ENCODE assay signal across 1 cellular context in genomic region chr9:87569008-87569908, GRCh38.
TF ChIP-seq lines count a peak whose summit lies in the region.

No MANE protein-coding gene starts in this region.

TF ChIP-seq in HepG2, 621 proteins besides CTCF, POLR2A, EP300 and RAD21 (continued from another document and continues in another):
- TF ChIP-seq ELK4 (CRISPR knock-in tag; IDR thresholded peaks at IDR 0.05; ENCODE audit: borderline replicate concordance) (no peak), ZBTB3 (CRISPR knock-in tag; IDR thresholded peaks at IDR 0.05; ENCODE audit: borderline replicate concordance, low read depth) (no peak), CEBPG (CRISPR knock-in tag; IDR thresholded peaks at IDR 0.05) (peak; percentile 14), CERS6 (CRISPR knock-in tag; IDR thresholded peaks at IDR 0.05) (no peak), FOXP1 (IDR thresholded peaks at IDR 0.05) (no peak), FOXP1 (CRISPR knock-in tag; IDR thresholded peaks at IDR 0.05) (peak; percentile 36), ZFY (CRISPR knock-in tag; IDR thresholded peaks at IDR 0.05) (no peak), ZNF768 (CRISPR knock-in tag; IDR thresholded peaks at IDR 0.05) (no peak), ZNF33A (CRISPR knock-in tag; IDR thresholded peaks at IDR 0.05; ENCODE audit: borderline replicate concordance) (no peak), ZNF12 (CRISPR knock-in tag; IDR thresholded peaks at IDR 0.05) (no peak), ZNF225 (CRISPR knock-in tag; IDR thresholded peaks at IDR 0.05) (no peak), ZNF564 (CRISPR knock-in tag; IDR thresholded peaks at IDR 0.05) (no peak), ZNF296 (CRISPR knock-in tag; conservative IDR thresholded peaks at IDR 0.05) (no peak), MXI1 (IDR thresholded peaks at IDR 0.05; ENCODE audit: borderline replicate concordance, low read depth, low read length) (0 out of 3 replicates have a peak, but pooled peaks have one; percentile 18), RERE (CRISPR knock-in tag; IDR thresholded peaks at IDR 0.05; ENCODE audit: low read depth) (peak; percentile 49; the same call in 1 of the 2 replicates), BHLHE40 (IDR thresholded peaks at IDR 0.05; ENCODE audit: low read length) (peak; percentile 56; the same call in 1 of the 2 replicates), UBTF (CRISPR knock-in tag; IDR thresholded peaks at IDR 0.05) (no peak), RNF2 (conservative IDR thresholded peaks at IDR 0.05; ENCODE audit: low read depth) (no peak), PLSCR1 (CRISPR knock-in tag; IDR thresholded peaks at IDR 0.05; ENCODE audit: borderline replicate concordance) (no peak), ZNF7 (CRISPR knock-in tag; IDR thresholded peaks at IDR 0.05) (no peak), ISL2 (CRISPR knock-in tag; IDR thresholded peaks at IDR 0.05) (peak; percentile 77), ZBTB39 (CRISPR knock-in tag; IDR thresholded peaks at IDR 0.05) (0 out of 2 replicates have a peak, but pooled peaks have one; percentile 82), ZNF501 (CRISPR knock-in tag; IDR thresholded peaks at IDR 0.05) (peak; percentile 34; the same call in 1 of the 2 replicates), HINFP (CRISPR knock-in tag; IDR thresholded peaks at IDR 0.05; ENCODE audit: low read depth) (no peak), HNRNPL (IDR thresholded peaks at IDR 0.05; ENCODE audit: low read depth, low read length) (no peak), IKZF1 (IDR thresholded peaks at IDR 0.05) (no peak), GMEB1 (CRISPR knock-in tag; IDR thresholded peaks at IDR 0.05; ENCODE audit: borderline replicate concordance) (no peak), CBX5 (CRISPR knock-in tag; IDR thresholded peaks at IDR 0.05; ENCODE audit: borderline replicate concordance) (no peak), ZNF749 (CRISPR knock-in tag; IDR thresholded peaks at IDR 0.05; ENCODE audit: borderline replicate concordance) (no peak), IRF9 (CRISPR knock-in tag; IDR thresholded peaks at IDR 0.05; ENCODE audit: borderline replicate concordance) (no peak), NFKBIZ (CRISPR knock-in tag; IDR thresholded peaks at IDR 0.05) (0 out of 2 replicates have a peak, but pooled peaks have one; percentile 54), MEF2D (CRISPR knock-in tag; IDR thresholded peaks at IDR 0.05) (peak; percentile 53; the same call in 1 of the 2 replicates), ZNF570 (CRISPR knock-in tag; IDR thresholded peaks at IDR 0.05; ENCODE audit: borderline replicate concordance) (no peak), HNRNPK (IDR thresholded peaks at IDR 0.05; ENCODE audit: low read depth, low read length, poor library complexity, severe bottlenecking) (no peak), STAT5B (CRISPR knock-in tag; IDR thresholded peaks at IDR 0.05) (no peak), BORCS8-MEF2B (CRISPR knock-in tag; IDR thresholded peaks at IDR 0.05) (0 out of 2 replicates have a peak, but pooled peaks have one; percentile 38), ZNF724P (CRISPR knock-in tag; IDR thresholded peaks at IDR 0.05; ENCODE audit: borderline replicate concordance) (no peak), ZNF775 (CRISPR knock-in tag; IDR thresholded peaks at IDR 0.05; ENCODE audit: borderline replicate concordance) (0 out of 2 replicates have a peak, but pooled peaks have one; percentile 4), ZHX1 (CRISPR knock-in tag; IDR thresholded peaks at IDR 0.05; ENCODE audit: low read depth) (no peak; the same call in 1 of the 2 replicates), NCOA1 (CRISPR knock-in tag; IDR thresholded peaks at IDR 0.05) (0 out of 2 replicates have a peak, but pooled peaks have one; percentile 40), ZNF546 (CRISPR knock-in tag; conservative IDR thresholded peaks at IDR 0.05) (no peak), ZNF121 (CRISPR knock-in tag; IDR thresholded peaks at IDR 0.05) (no peak), ATM (IDR thresholded peaks at IDR 0.05; ENCODE audit: borderline replicate concordance) (no peak), ARHGAP35 (CRISPR knock-in tag; IDR thresholded peaks at IDR 0.05; ENCODE audit: borderline replicate concordance) (no peak)
